8 cellular contexts compared by ENCODE assay signal in genomic region chr18:48007955-48008701, GRCh38.
DNase-seq lines count a peak whose midpoint lies in the region; FAIRE-seq and TF ChIP-seq lines count a peak whose summit lies in the region.

No MANE protein-coding gene starts in this region.

- H3F3A ChIP-seq in SU-DHL-6 (ENCODE audit: insufficient read depth): no peaks in the 10 kb centered on the region

- H3K79me2 ChIP-seq in SU-DHL-6 (ENCODE audit: insufficient read depth, low read length): no peaks in the 10 kb centered on the region

- no peak overlapping the region for H3K27ac ChIP-seq in SU-DHL-6 (ENCODE audit: low read depth, low read length)
- H3K27ac ChIP-seq in small intestine (ENCODE audit: low read depth in 1 of 2, low read length in 1 of 2): no peak overlapping the region

- H3K4me3 ChIP-seq in SU-DHL-6 (ENCODE audit: insufficient read depth, low read length, poor library complexity, severe bottlenecking): no peak overlapping the region
- H3K4me3 ChIP-seq in astrocyte of the cerebellum (ENCODE audit: low read depth, low read length): peak overlapping the region; percentile 52
- H3K4me3 ChIP-seq in iPS-18c (ENCODE audit: insufficient read depth, low read depth, low read length): peak overlapping the region; percentile 62
- peak overlapping the region in 1 of 2 donors; percentile 41 for H3K4me3 ChIP-seq in small intestine (ENCODE audit: low read depth in 1 of 2, low read length in 2 of 2)

- TF ChIP-seq CTCF in GM13976 (IDR thresholded peaks at IDR 0.05; ENCODE audit: borderline replicate concordance, control extremely low read depth, extremely low read depth, insufficient read depth, missing control alignments): peak; percentile 20
- no peak for TF ChIP-seq CTCF in SU-DHL-6 (IDR thresholded peaks at IDR 0.05; ENCODE audit: insufficient read depth, low read length, poor library complexity, severe bottlenecking)
- TF ChIP-seq CTCF in astrocyte of the cerebellum (IDR thresholded peaks at IDR 0.05; ENCODE audit: low read depth, low read length, missing control alignments): peak; percentile 46

- no peak for FAIRE-seq in small intestine (lab: Jason Lieb, UNC)

- H3K4me1 ChIP-seq in small intestine (ENCODE audit: control insufficient read depth in 2 of 2, insufficient read depth in 1 of 2, low read depth in 1 of 2, low read length in 1 of 2): no peaks in the 10 kb centered on the region

- H3K9ac ChIP-seq in SU-DHL-6 (ENCODE audit: low read length): no peak overlapping the region

- DNase-seq in A172 (ENCODE audit: low spot score) (peak; percentile 20), GM13976 (ENCODE audit: low spot score) (peak; percentile 87), HUDEP-2 (lab: John Stamatoyannopoulos, UW; ENCODE audit: unreplicated experiment in 76 of 76) (peak in 40 of 76 experiments; percentile 1 to 65 (median 42)), astrocyte of the cerebellum (ENCODE audit: low read depth) (no peak), small intestine (peak; percentile 60), RKO (ENCODE audit: low spot score) (no peak)

- peak overlapping the region; percentile 37 for H3K4me2 ChIP-seq in SU-DHL-6 (ENCODE audit: low read depth, low read length, poor library complexity, severe bottlenecking)

- H3K36me3 ChIP-seq in SU-DHL-6 (ENCODE audit: low read length) (no peaks in the 10 kb centered on the region), small intestine (ENCODE audit: control insufficient read depth in 2 of 2, insufficient read depth in 2 of 2, low read length in 2 of 2) (no peaks in the 10 kb centered on the region)

- no peaks in the 10 kb centered on the region for H4K20me1 ChIP-seq in SU-DHL-6 (ENCODE audit: low read depth, low read length)

- H3K9me2 ChIP-seq in SU-DHL-6 (replicated peaks; ENCODE audit: insufficient read depth, low read length): no peaks in the 10 kb centered on the region

- H3K9me3 ChIP-seq in SU-DHL-6 (ENCODE audit: insufficient read depth, low read length) (no peaks in the 10 kb centered on the region), iPS-18c (ENCODE audit: control insufficient read depth, insufficient read depth, low read length) (no peaks in the 10 kb centered on the region), small intestine (ENCODE audit: control insufficient read depth, low read depth) (no peaks in the 10 kb centered on the region)

- H3K27me3 ChIP-seq in SU-DHL-6 (ENCODE audit: low read length): no peaks in the 10 kb centered on the region; the same call in 1 of the 2 replicates
- peaks cover 0 to 2% of the 10 kb centered on the region in 2 donors for H3K27me3 ChIP-seq in small intestine (ENCODE audit: control insufficient read depth in 2 of 2, insufficient read depth in 2 of 2, low read length in 2 of 2)

- WGBS in small intestine, 3 donors: 4 to 7% (median 7%) methylated on average over 52 to 68 of the region's 68 CpGs

- H2AFZ ChIP-seq in SU-DHL-6 (ENCODE audit: low read depth, low read length, severe bottlenecking): no peak overlapping the region

- in situ Hi-C loops in GM13976 (cut with MboI; ENCODE audit: low sequenced_read_pairs, unreplicated experiment): no loop called here
- in situ Hi-C loops in astrocyte of the cerebellum (cut with HindIII; ENCODE audit: low sequenced_read_pairs): no loop called here

Comparison
In these comparisons a context has a peak if more than half of its experiments do, and no peak if none do; other contexts are left out.
1. DNase-seq: peak in A172 (single experiment), GM13976 (single experiment), HUDEP-2 (40 of 76) and small intestine (single experiment); none in astrocyte of the cerebellum (single experiment) and RKO (single experiment).